Comparison of ENCODE assay signal across 8 cellular contexts in the genomic region with DNA sequence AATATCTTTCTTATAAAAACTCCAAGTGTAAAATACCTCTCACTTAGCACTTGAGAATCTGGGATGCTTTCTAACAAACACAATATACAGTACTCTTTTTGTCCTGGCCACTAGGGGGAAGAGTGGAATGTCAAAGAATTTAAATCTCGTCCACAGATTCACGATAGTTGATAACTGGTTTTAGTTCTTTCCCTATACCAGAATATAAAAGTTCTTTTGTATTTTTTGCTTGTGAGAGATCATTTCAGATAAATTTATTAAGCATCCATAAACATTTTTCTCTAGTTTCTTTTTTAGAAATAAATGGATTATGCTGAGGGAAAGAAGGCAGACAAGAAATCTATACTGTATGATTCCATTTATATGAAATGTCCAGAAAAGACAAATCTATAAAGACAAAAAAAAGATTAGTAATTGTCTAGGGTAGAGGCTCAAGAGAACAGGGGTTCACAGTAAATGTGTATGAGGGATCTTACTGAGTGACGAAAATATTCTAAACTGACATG. TPM values are rescaled to one million over a fixed set of nuclear protein-coding genes. Genes with fewer than 3 reads are reported as not detected.
DNase-seq lines count a peak whose midpoint lies in the region; ATAC-seq and TF ChIP-seq lines count a peak whose summit lies in the region.

No MANE protein-coding gene starts in this region.

- H2AK9ac ChIP-seq in IMR-90 (replicated peaks; ENCODE audit: low read depth, low read length, poor library complexity) = no peak overlapping the region

- CTCF ChIA-PET in CD4-positive, alpha-beta T cell (lab: Charles Lee) = interaction anchor here (0.9 to 2.6 kb wide), 2 partner anchors 66 to 72 kb away, joined by 3 to 10 read pairs; partner anchors contain the start of gene NAA15
- CTCF ChIA-PET in IMR-90 (lab: Yijun Ruan, JAX) = interaction anchor here (0.7 kb wide), 1 partner anchor 66 kb away, joined by 5 read pairs; no protein-coding TSS in a partner anchor

- H3K56ac ChIP-seq in IMR-90 (ENCODE audit: extremely low read depth, insufficient read depth, low read length) = no peak overlapping the region

- no peaks in the 10 kb centered on the region for H3K27me3 Mint-ChIP-seq in CD4-positive, alpha-beta T cell

- POLR2A ChIA-PET in CD4-positive, alpha-beta T cell (lab: Charles Lee) = no interaction called here
- POLR2A ChIA-PET in IMR-90 (lab: Charles Lee; ENCODE audit: unreplicated experiment) = interaction anchor here (0.7 kb wide), 1 partner anchor 199 kb away, joined by 13 read pairs; no protein-coding TSS in a partner anchor

- H3K36me3 ChIP-seq in IMR-90 (ENCODE audit: control insufficient read depth, insufficient read depth, low read length) = no peaks in the 10 kb centered on the region
- no peaks in the 10 kb centered on the region for H3K36me3 ChIP-seq in SU-DHL-6 (ENCODE audit: low read length)

- no peak overlapping the region for H2BK5ac ChIP-seq in IMR-90 (ENCODE audit: low read depth, low read length, poor library complexity, severe bottlenecking)

- no peak overlapping the region for H2BK120ac ChIP-seq in IMR-90 (ENCODE audit: low read depth, low read length)

- no TSS peak for BruUV-seq in IMR-90 (replicated peaks; lab: Mats Ljungman, UMichigan)

- no peak for DNase-seq in CD4-positive, alpha-beta T cell
- DNase-seq in GM13977 (ENCODE audit: low spot score) = peak; percentile 56
- peak; percentile 68 for DNase-seq in IMR-90
- peak; percentile 72 for DNase-seq in fibroblast of mammary gland (ENCODE audit: low read depth)
- no peak for DNase-seq in omental fat pad (ENCODE audit: low spot score)
- no peak for DNase-seq in activated CD4-positive, CD25-positive, alpha-beta regulatory T cell treated with anti-CD3 and anti-CD28 coated beads, Interleukin-2, amount 50 U/mL, for 72 hours
- no peak for DNase-seq in NCI-H187 (lab: John Stamatoyannopoulos, UW)

- ATAC-seq in CD4-positive, alpha-beta T cell (ENCODE audit: poor library complexity) = peak; percentile 71
- ATAC-seq in IMR-90 (ENCODE audit: low read depth) (peak; percentile 89), omental fat pad (ENCODE audit: low FRiP score) (peak; percentile 68)

- H3K27ac ChIP-seq in CD4-positive, alpha-beta T cell (ENCODE audit: low read depth, low read length) = no peak overlapping the region
- H3K27ac ChIP-seq in IMR-90 (ENCODE audit: insufficient read depth, low read length) (no peak overlapping the region), SU-DHL-6 (ENCODE audit: low read depth, low read length) (no peak overlapping the region)

- H3K23ac ChIP-seq in IMR-90 (ENCODE audit: low read depth, low read length) = no peak overlapping the region

- H4K5ac ChIP-seq in IMR-90 (ENCODE audit: low read depth, low read length) = no peak overlapping the region

- H4K8ac ChIP-seq in IMR-90 (ENCODE audit: low read depth in 2 of 2, low read length in 2 of 2) = no peak overlapping the region

- H3K4me2 ChIP-seq in IMR-90 (ENCODE audit: low read depth, low read length) (no peak overlapping the region), SU-DHL-6 (ENCODE audit: low read depth, low read length, poor library complexity, severe bottlenecking) (no peak overlapping the region)

- H3K4me1 ChIP-seq in IMR-90 (ENCODE audit: control insufficient read depth, insufficient read depth, low read length) = no peaks in the 10 kb centered on the region

- H3K14ac ChIP-seq in IMR-90 (replicated peaks; ENCODE audit: low read depth, low read length) = no peak overlapping the region

- H3F3A ChIP-seq in SU-DHL-6 (ENCODE audit: insufficient read depth) = no peaks in the 10 kb centered on the region

- H3K9me3 ChIP-seq in CD4-positive, alpha-beta T cell (ENCODE audit: control insufficient read depth, low read length) = no peaks in the 10 kb centered on the region
- H3K9me3 ChIP-seq in IMR-90 (ENCODE audit: control insufficient read depth, insufficient read depth, low read length) (no peaks in the 10 kb centered on the region), SU-DHL-6 (ENCODE audit: insufficient read depth, low read length) (no peaks in the 10 kb centered on the region)

- no peaks in the 10 kb centered on the region for H3K79me2 ChIP-seq in SU-DHL-6 (ENCODE audit: insufficient read depth, low read length)

- H2BK15ac ChIP-seq in IMR-90 (ENCODE audit: low read depth, low read length) = no peak overlapping the region

- H3K4me1 Mint-ChIP-seq in CD4-positive, alpha-beta T cell (ENCODE audit: low read depth) = no peaks in the 10 kb centered on the region

- H3K79me1 ChIP-seq in IMR-90 (ENCODE audit: low read depth in 1 of 2, low read length in 2 of 2) = no peaks in the 10 kb centered on the region

- no peaks in the 10 kb centered on the region for H3K9me2 ChIP-seq in SU-DHL-6 (replicated peaks; ENCODE audit: insufficient read depth, low read length)

- intact Hi-C loops in CD4-positive, alpha-beta T cell (cut with DNase I, micrococcal nuclease) = loop anchor here (1.0 to 10.0 kb wide), 7 partner anchors 65 to 425 kb away; no protein-coding TSS in a partner anchor
- intact Hi-C loops in IMR-90 (cut with micrococcal nuclease) = loop anchor here (1.0 to 5.0 kb wide), 3 partner anchors 53 to 130 kb away; partner anchors contain the start of gene MGARP

- H3K27me3 ChIP-seq in CD4-positive, alpha-beta T cell (ENCODE audit: control insufficient read depth, insufficient read depth, low read length) = no peaks in the 10 kb centered on the region
- no peaks in the 10 kb centered on the region for H3K27me3 ChIP-seq in IMR-90 (ENCODE audit: control insufficient read depth, insufficient read depth, low read length)
- H3K27me3 ChIP-seq in SU-DHL-6 (ENCODE audit: low read length) = no peaks in the 10 kb centered on the region

- H4K91ac ChIP-seq in IMR-90 (ENCODE audit: insufficient read depth, low read depth, low read length) = no peak overlapping the region

- H2AFZ ChIP-seq in IMR-90 (replicated peaks; ENCODE audit: low read length, poor library complexity) = no peak overlapping the region
- no peak overlapping the region for H2AFZ ChIP-seq in SU-DHL-6 (ENCODE audit: low read depth, low read length, severe bottlenecking)

- no peak overlapping the region for H3K18ac ChIP-seq in IMR-90 (ENCODE audit: low read depth, low read length)

- H2AK5ac ChIP-seq in IMR-90 (ENCODE audit: low read depth, low read length) = no peak overlapping the region

- H2BK20ac ChIP-seq in IMR-90 (ENCODE audit: low read depth, low read length) = no peak overlapping the region

- no peak overlapping the region for H3K27ac Mint-ChIP-seq in CD4-positive, alpha-beta T cell

- H4K20me1 ChIP-seq in IMR-90 (ENCODE audit: insufficient read depth, low read length) (no peaks in the 10 kb centered on the region), SU-DHL-6 (ENCODE audit: low read depth, low read length) (no peaks in the 10 kb centered on the region)

- TF ChIP-seq RAD21 in IMR-90 (IDR thresholded peaks at IDR 0.05; ENCODE audit: low read length) = peak; percentile 69

- TF ChIP-seq POLR2A in IMR-90 (IDR thresholded peaks at IDR 0.05; ENCODE audit: low read depth, low read length) = no peak

- H3K9me1 ChIP-seq in IMR-90 (ENCODE audit: insufficient read depth, low read length) = no peaks in the 10 kb centered on the region

- no peak overlapping the region for H3K4ac ChIP-seq in IMR-90 (ENCODE audit: low read depth, low read length)

- H3K9me3 Mint-ChIP-seq in CD4-positive, alpha-beta T cell = no peaks in the 10 kb centered on the region

- no peak overlapping the region for H3K4me3 Mint-ChIP-seq in CD4-positive, alpha-beta T cell

- dilution Hi-C loops in IMR-90 (cut with HindIII; ENCODE audit: low sequenced_read_pairs, unreplicated experiment) = no loop called here

- no peaks in the 10 kb centered on the region for H3K36me3 Mint-ChIP-seq in CD4-positive, alpha-beta T cell (ENCODE audit: low read depth)

- WGBS in IMR-90 (ENCODE audit: extremely low coverage in 2 of 2, insufficient read length in 1 of 2), 2 experiments = no CpG with 5 or more reads among the region's 3 CpGs

- peak; percentile 82 for TF ChIP-seq CTCF in CD4-positive, alpha-beta T cell (IDR thresholded peaks at IDR 0.05)
- TF ChIP-seq CTCF in GM13977 (IDR thresholded peaks at IDR 0.05; ENCODE audit: extremely low read depth, insufficient read depth, missing control alignments) (peak; percentile 71), IMR-90 (conservative IDR thresholded peaks at IDR 0.05; ENCODE audit: low read depth, low read length) (peak; percentile 76), SU-DHL-6 (IDR thresholded peaks at IDR 0.05; ENCODE audit: insufficient read depth, low read length, poor library complexity, severe bottlenecking) (peak; percentile 32), fibroblast of mammary gland (conservative IDR thresholded peaks at IDR 0.05; ENCODE audit: control insufficient read depth, insufficient read depth, low read depth, low read length) (peak; percentile 70), omental fat pad (IDR thresholded peaks at IDR 0.05) (no peak)

- H3K4me3 ChIP-seq in IMR-90 (ENCODE audit: insufficient read depth, low read depth, low read length) = no peak overlapping the region
- no peak overlapping the region for H3K4me3 ChIP-seq in SU-DHL-6 (ENCODE audit: insufficient read depth, low read length, poor library complexity, severe bottlenecking)
- H3K4me3 ChIP-seq in fibroblast of mammary gland (ENCODE audit: control insufficient read depth, low read depth, low read length) = no peak overlapping the region

- no peak overlapping the region for H3K9ac ChIP-seq in IMR-90 (ENCODE audit: low read depth, low read length)
- H3K9ac ChIP-seq in SU-DHL-6 (ENCODE audit: low read length) = no peak overlapping the region

- in situ Hi-C loops in GM13977 (cut with MboI; ENCODE audit: low pct_unique_long_range_greater_than_20kb, low sequenced_read_pairs, unreplicated experiment) = no loop called here
- in situ Hi-C loops in IMR-90 (cut with MboI; ENCODE audit: low sequenced_read_pairs) = loop anchor here (5.0 kb wide), 1 partner anchor 68 kb away; no protein-coding TSS in a partner anchor

TF ChIP-seq in IMR-90, 13 proteins besides CTCF, POLR2A, EP300 and RAD21 (continues in another document):
- no peak for TF ChIP-seq RCOR1 (IDR thresholded peaks at IDR 0.05; ENCODE audit: insufficient replicate concordance, low read length)
- no peak for TF ChIP-seq BHLHE40 (IDR thresholded peaks at IDR 0.05; ENCODE audit: low read depth, low read length)
- TF ChIP-seq MAZ (IDR thresholded peaks at IDR 0.05; ENCODE audit: borderline replicate concordance, low read depth, low read length) = no peak

RNA-seq across cellular contexts. Expression of gene MGARP, which starts 50.4 kb away (rescaled TPM):
- total RNA-seq in CD4-positive, alpha-beta T cell = not detected
- 35.0 and 44.4 TPM in 2 replicates for total RNA-seq in IMR-90 (2012; rRNA removed)
- 34.7 and 35.1 TPM in 2 replicates for polyA plus RNA-seq in IMR-90 (2012; rRNA removed)
- polyA plus RNA-seq in IMR-90 (2012; cell fraction: cytosol; rRNA removed) = 26.9 and 31.0 TPM in 2 replicates
- polyA plus RNA-seq in IMR-90 (2012; cell fraction: nucleus; rRNA removed; ENCODE audit: low replicate concordance) = 5.1 and 15.3 TPM in 2 replicates
- total RNA-seq in omental fat pad = 10 to 100 TPM in 1 of 4 donors, 1 to 10 TPM in 2, under 1 TPM in 1; 0.63 to 20.6 (median 7.5) TPM

RNA-seq across cellular contexts. Expression of gene ELF2, which starts 52.6 kb away (rescaled TPM):
- total RNA-seq in CD4-positive, alpha-beta T cell = 10 to 100 TPM; 83.3 to 84.1 TPM
- total RNA-seq in IMR-90 (2012; rRNA removed) = 37.8 and 42.3 TPM in 2 replicates
- polyA plus RNA-seq in IMR-90 (2012; rRNA removed) = 13.7 and 14.5 TPM in 2 replicates
- 5.0 TPM in 2 replicates for polyA plus RNA-seq in IMR-90 (2012; cell fraction: cytosol; rRNA removed)
- polyA plus RNA-seq in IMR-90 (2012; cell fraction: nucleus; rRNA removed; ENCODE audit: low replicate concordance) = 7.6 and 32.0 TPM in 2 replicates
- total RNA-seq in omental fat pad = 10 to 100 TPM; 39.0 to 89.5 (median 48.7) TPM

Comparison
In these comparisons a context has a peak if more than half of its experiments do, and no peak if none do; other contexts are left out.
1. DNase-seq: peak in GM13977 (single experiment), IMR-90 (single experiment) and fibroblast of mammary gland (single experiment); none in CD4-positive, alpha-beta T cell (0 of 10), omental fat pad (single experiment), activated CD4-positive, CD25-positive, alpha-beta regulatory T cell treated with anti-CD3 and anti-CD28 coated beads, Interleukin-2, amount 50 U/mL, for 72 hours (single experiment) and NCI-H187 (0 of 2).
2. CTCF ChIP-seq: peak in CD4-positive, alpha-beta T cell (single experiment), GM13977 (single experiment), IMR-90 (single experiment), SU-DHL-6 (single experiment) and fibroblast of mammary gland (single experiment); none in omental fat pad (0 of 3).
3. Peak in every context shown above with its lines, with median percentiles within 50 percentile points of each other: ATAC-seq.